Comparison of ENCODE assay signal across 1 cellular context in genomic region chr5:171664489-171664888, GRCh38.
TF ChIP-seq lines count a peak whose summit lies in the region.

No MANE protein-coding gene starts in this region.

TF ChIP-seq in A549, 52 proteins besides CTCF, POLR2A, EP300 and RAD21 (continued from another document):
- TF ChIP-seq BCL3 (IDR thresholded peaks at IDR 0.05), result no peak
- TF ChIP-seq KDM5A (IDR thresholded peaks at IDR 0.05), result no peak
- peak; percentile 84 for TF ChIP-seq MAFK (IDR thresholded peaks at IDR 0.05; ENCODE audit: partially characterized antibody)
- TF ChIP-seq GATA3 (IDR thresholded peaks at IDR 0.05; ENCODE audit: borderline replicate concordance), result no peak
